In the genomic region with DNA sequence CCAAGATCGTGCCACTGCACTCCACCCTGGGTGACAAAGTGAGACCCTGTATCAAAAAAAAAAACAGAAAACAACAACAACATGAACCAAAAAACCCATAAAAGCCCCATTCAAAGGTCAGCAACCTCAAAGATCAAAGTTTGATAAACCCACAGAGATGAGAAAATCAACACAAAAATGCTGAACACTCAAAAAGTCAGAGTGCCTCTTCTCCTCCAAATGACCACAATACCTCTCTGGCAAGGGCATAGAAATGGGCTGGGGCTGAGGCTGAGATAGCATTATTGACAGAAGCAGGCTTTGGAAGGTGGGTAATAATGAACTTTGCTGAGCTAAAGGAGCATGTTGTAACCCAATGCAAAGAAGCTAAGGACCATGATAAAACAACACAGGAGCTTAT, we compare ENCODE assay signal across 26 cellular contexts.
DNase-seq lines count a peak whose midpoint lies in the region; ATAC-seq, FAIRE-seq and TF ChIP-seq lines count a peak whose summit lies in the region.
"Had no signal": no experiment of that assay in that cellular context is flagged by ENCODE, and none has a peak within 500 bp of the region (broad histone marks: within the 10 kb centered on the region; RNA-seq: fewer than 3 reads in every experiment).

No MANE protein-coding gene starts in this region.

- TF ChIP-seq CTCF in A549 (IDR thresholded peaks at IDR 0.05) = no peak
- no peak for TF ChIP-seq CTCF in K562 (IDR thresholded peaks at IDR 0.05 in 2 of 3, conservative IDR thresholded peaks at IDR 0.05 in 1 of 3; ENCODE audit: insufficient read depth in 2 of 3, low read depth in 1 of 3, low read length in 3 of 3)
- TF ChIP-seq CTCF in HepG2 (CRISPR knock-in tag; IDR thresholded peaks at IDR 0.05) = no peak
- no peak for TF ChIP-seq CTCF in PC-3 (conservative IDR thresholded peaks at IDR 0.05; ENCODE audit: low read depth, low read length)

- H3K27ac ChIP-seq in A549 (no peak overlapping the region), K562 (ENCODE audit: extremely low read depth, low read depth, low read length) (no peak overlapping the region), HepG2 (ENCODE audit: extremely low read length, insufficient read depth, low read length) (no peak overlapping the region), PC-3 (ENCODE audit: low read length) (no peak overlapping the region)
- H3K27ac ChIP-seq: 22Rv1; BLaER1 treated with 17β-estradiol and CSF1 and Interleukin-3, amounts not matched to agents 10 nM and 100 nM; GM23248 had no signal

- H3F3A ChIP-seq in PC-3 (ENCODE audit: low read length, unreplicated experiment) = no peaks in the 10 kb centered on the region

- ATAC-seq in A549 = no peak
- no peak for ATAC-seq in K562
- no peak for ATAC-seq in HepG2
- no peak for ATAC-seq in PC-3
- ATAC-seq: GM12878 had no signal

- no TSS peak for BruUV-seq in K562 (replicated peaks; lab: Mats Ljungman, UMichigan)
- no TSS peak for BruUV-seq in HepG2 (replicated peaks; lab: Mats Ljungman, UMichigan)
- no TSS peak for BruUV-seq in PC-3 (replicated peaks; lab: Mats Ljungman, UMichigan)

- TF ChIP-seq RAD21 in A549 (conservative IDR thresholded peaks at IDR 0.05 in 1 of 2, IDR thresholded peaks at IDR 0.05 in 1 of 2) (no peak), K562 (CRISPR knock-in tag; conservative IDR thresholded peaks at IDR 0.05 in 1 of 2, IDR thresholded peaks at IDR 0.05 in 1 of 2) (no peak), HepG2 (CRISPR knock-in tag; IDR thresholded peaks at IDR 0.05) (no peak)

- in situ Hi-C loops in K562 (cut with MboI) (no loop called here), HepG2 (cut with HindIII; ENCODE audit: extremely low pct_ligation_motif_present, low pct_unique_long_range_greater_than_20kb) (no loop called here)

- H3K36me3 ChIP-seq in K562 (ENCODE audit: control insufficient read depth, insufficient read depth, low read length) (peaks cover 34% of the 10 kb centered on the region; the same call in 1 of the 3 replicates), HepG2 (replicated peaks in 1 of 2; ENCODE audit: control insufficient read depth in 1 of 2, insufficient read depth in 2 of 2, low read length in 2 of 2) (peaks cover 16 to 34% of the 10 kb centered on the region in 2 experiments), PC-3 (ENCODE audit: low read depth, low read length) (peaks cover 28% of the 10 kb centered on the region)

- no peaks in the 10 kb centered on the region for H3K9me1 ChIP-seq in K562 (ENCODE audit: control insufficient read depth, insufficient read depth, low read length)

- H3K4me1 ChIP-seq in A549 = no peaks in the 10 kb centered on the region
- no peaks in the 10 kb centered on the region for H3K4me1 ChIP-seq in K562 (replicated peaks in 1 of 2; ENCODE audit: control insufficient read depth in 2 of 2, insufficient read depth in 2 of 2, low read length in 2 of 2)
- H3K4me1 ChIP-seq in HepG2 (ENCODE audit: insufficient read depth, low read length) = peaks cover 27% of the 10 kb centered on the region
- no peaks in the 10 kb centered on the region for H3K4me1 ChIP-seq in PC-3 (ENCODE audit: insufficient read depth, low read length)
- H3K4me1 ChIP-seq: BE2C; BLaER1 treated with 17β-estradiol and CSF1 and Interleukin-3, amounts not matched to agents 10 nM and 100 nM had no signal

- intact Hi-C loops in K562 (cut with micrococcal nuclease) = no loop called here
- intact Hi-C loops in HepG2 (cut with micrococcal nuclease; ENCODE audit: unreplicated experiment) = no loop called here
- intact Hi-C loops in PC-3 (cut with micrococcal nuclease) = no loop called here

- no peak for TF ChIP-seq POLR2A in A549 (IDR thresholded peaks at IDR 0.05; ENCODE audit: low read length)
- TF ChIP-seq POLR2A in K562 (conservative IDR thresholded peaks at IDR 0.05) = no peak
- no peak for TF ChIP-seq POLR2A in HepG2 (IDR thresholded peaks at IDR 0.05; ENCODE audit: insufficient read depth in 1 of 2, low read depth in 2 of 2, low read length in 2 of 2)

- H3K79me2 ChIP-seq in K562 (ENCODE audit: control insufficient read depth, insufficient read depth, low read length) (no peaks in the 10 kb centered on the region), HepG2 (ENCODE audit: insufficient read depth, low read length) (no peaks in the 10 kb centered on the region), PC-3 (ENCODE audit: low read length) (no peaks in the 10 kb centered on the region)

- WGBS in A549 (ENCODE audit: missing lambda C conversion rate) = 100% methylated on average over 1 of the region's 1 CpG
- WGBS in K562 (ENCODE audit: insufficient coverage, low coverage, missing lambda C conversion rate) = 100% methylated on average over 1 of the region's 1 CpG
- 89% methylated on average over 1 of the region's 1 CpG for WGBS in HepG2 (ENCODE audit: low lambda C conversion rate)

- no peak overlapping the region for H3K4me2 ChIP-seq in A549
- no peak overlapping the region for H3K4me2 ChIP-seq in K562 (ENCODE audit: insufficient read depth, low read length)
- no peak overlapping the region for H3K4me2 ChIP-seq in HepG2 (ENCODE audit: low read depth, low read length)
- no peak overlapping the region for H3K4me2 ChIP-seq in PC-3 (ENCODE audit: low read length)
- H3K4me2 ChIP-seq: BLaER1 treated with 17β-estradiol and CSF1 and Interleukin-3, amounts not matched to agents 10 nM and 100 nM had no signal

- DNase-seq in A549 (ENCODE audit: low read depth in 1 of 2, low spot score in 1 of 2) (no peak), K562 (ENCODE audit: extremely low read depth in 1 of 4, low spot score in 3 of 4) (no peak), HepG2 (ENCODE audit: low spot score) (no peak), mesenteric fat pad (ENCODE audit: low spot score) (peak; percentile 8), NCI-H345 (lab: John Stamatoyannopoulos, UW) (no peak), NCI-H526 treated with DMSO at 0.1 percent for 48 hours (lab: John Stamatoyannopoulos, UW) (no peak), PC-3 (no peak)
- DNase-seq: ACHN; AML-193; BE2C; CD4-positive, alpha-beta T cell; CD8-positive, alpha-beta memory T cell; DMS 273 treated with DMSO at 0.1 percent for 48 hours; DMS79; EL; GDM1; GM23248; H7; HCEC 1CT had no signal

- no peak overlapping the region for H3K4me3 ChIP-seq in A549
- H3K4me3 ChIP-seq in K562 = no peak overlapping the region
- no peak overlapping the region for H3K4me3 ChIP-seq in HepG2 (replicated peaks in 1 of 3; ENCODE audit: insufficient read depth in 1 of 3, low read depth in 2 of 3, low read length in 3 of 3)
- H3K4me3 ChIP-seq in PC-3 (ENCODE audit: low read length) = no peak overlapping the region
- H3K4me3 ChIP-seq: BLaER1 treated with 17β-estradiol and CSF1 and Interleukin-3, amounts not matched to agents 10 nM and 100 nM; GM12878; GM23248 had no signal

- H3K9me3 ChIP-seq in A549 (no peaks in the 10 kb centered on the region), K562 (replicated peaks; ENCODE audit: control insufficient read depth, insufficient read depth, low read depth, low read length) (no peaks in the 10 kb centered on the region), HepG2 (ENCODE audit: low read length) (peaks cover 13% of the 10 kb centered on the region; the same call in 1 of the 2 replicates), PC-3 (ENCODE audit: low read length) (no peaks in the 10 kb centered on the region)

- POLR2A ChIA-PET in A549 (lab: Yijun Ruan, JAX) (no interaction called here), K562 (lab: Yijun Ruan, JAX) (no interaction called here), HepG2 (lab: Yijun Ruan, JAX) (no interaction called here), PC-3 (lab: Charles Lee; ENCODE audit: unreplicated experiment) (no interaction called here)

- H4K20me1 ChIP-seq in K562 (replicated peaks; ENCODE audit: control insufficient read depth, insufficient read depth, low read length) (no peaks in the 10 kb centered on the region), HepG2 (ENCODE audit: insufficient read depth, low read length) (no peaks in the 10 kb centered on the region), PC-3 (ENCODE audit: low read length) (no peaks in the 10 kb centered on the region)
- H4K20me1 ChIP-seq: BLaER1 treated with 17β-estradiol and CSF1 and Interleukin-3, amounts not matched to agents 10 nM and 100 nM had no signal

- TF ChIP-seq EP300 in A549 (IDR thresholded peaks at IDR 0.05) (no peak), K562 (IDR thresholded peaks at IDR 0.05; ENCODE audit: low read length) (no peak), HepG2 (IDR thresholded peaks at IDR 0.05; ENCODE audit: low read depth in 2 of 2, low read length in 2 of 2) (no peak), HepG2 (CRISPR knock-in tag; IDR thresholded peaks at IDR 0.05; ENCODE audit: borderline replicate concordance) (no peak)

- CTCF ChIA-PET in A549 (lab: Yijun Ruan, JAX) (interaction anchor here (0.8 to 1.5 kb wide), 2 partner anchors 18 to 30 kb away, joined by 3 to 4 read pairs; no protein-coding TSS in a partner anchor), K562 (lab: Yijun Ruan, JAX; ENCODE audit: low intra/inter-chr PET ratio) (no interaction called here), HepG2 (lab: Yijun Ruan, JAX; ENCODE audit: low intra/inter-chr PET ratio, low total read pairs) (no interaction called here), PC-3 (lab: Charles Lee) (no interaction called here)

- H2AFZ ChIP-seq in K562 (ENCODE audit: low read depth, low read length) (no peak overlapping the region), HepG2 (ENCODE audit: low read length) (no peak overlapping the region), PC-3 (ENCODE audit: low read length) (no peak overlapping the region)
- H2AFZ ChIP-seq: GM23248 had no signal

- H3K27me3 ChIP-seq in K562 (ENCODE audit: control insufficient read depth in 2 of 2, insufficient read depth in 2 of 2, low read length in 2 of 2) (no peaks in the 10 kb centered on the region), HepG2 (ENCODE audit: control insufficient read depth in 1 of 2, insufficient read depth in 2 of 2, low read length in 2 of 2) (no peaks in the 10 kb centered on the region), PC-3 (ENCODE audit: low read length) (no peaks in the 10 kb centered on the region)
- H3K27me3 ChIP-seq: BE2C; BLaER1 treated with 17β-estradiol and CSF1 and Interleukin-3, amounts not matched to agents 10 nM and 100 nM had no signal

- H3K9ac ChIP-seq in K562 (ENCODE audit: insufficient read depth in 1 of 2, low read depth in 2 of 2, low read length in 2 of 2) (no peak overlapping the region), HepG2 (ENCODE audit: insufficient read depth, low read depth, low read length) (no peak overlapping the region), PC-3 (ENCODE audit: low read length) (no peak overlapping the region)
- H3K9ac ChIP-seq: BLaER1 treated with 17β-estradiol and CSF1 and Interleukin-3, amounts not matched to agents 10 nM and 100 nM; GM23248 had no signal

- no peaks in the 10 kb centered on the region for H3K9me2 ChIP-seq in PC-3 (replicated peaks; ENCODE audit: low read length)

- FAIRE-seq in A549 (lab: Jason Lieb, UNC) (no peak), K562 (lab: Jason Lieb, UNC) (no peak), HepG2 (lab: Jason Lieb, UNC) (peak; percentile 26)
- FAIRE-seq: A204.1, D721Med, GM19239, H1 had no signal

TF ChIP-seq in A549, 52 proteins besides CTCF, POLR2A, EP300 and RAD21 (continues in another document):
- peak; percentile 49 for TF ChIP-seq MAFK (IDR thresholded peaks at IDR 0.05; ENCODE audit: partially characterized antibody)

TF ChIP-seq in K562, 482 proteins besides CTCF, POLR2A, EP300 and RAD21 (continues in another document):
- no peak for TF ChIP-seq TARDBP (IDR thresholded peaks at IDR 0.05)

TF ChIP-seq in HepG2, 621 proteins besides CTCF, POLR2A, EP300 and RAD21 (continues in another document):
- no peak for TF ChIP-seq ZNF180 (CRISPR knock-in tag; IDR thresholded peaks at IDR 0.05; ENCODE audit: borderline replicate concordance, low read depth)
